In the genomic region with DNA sequence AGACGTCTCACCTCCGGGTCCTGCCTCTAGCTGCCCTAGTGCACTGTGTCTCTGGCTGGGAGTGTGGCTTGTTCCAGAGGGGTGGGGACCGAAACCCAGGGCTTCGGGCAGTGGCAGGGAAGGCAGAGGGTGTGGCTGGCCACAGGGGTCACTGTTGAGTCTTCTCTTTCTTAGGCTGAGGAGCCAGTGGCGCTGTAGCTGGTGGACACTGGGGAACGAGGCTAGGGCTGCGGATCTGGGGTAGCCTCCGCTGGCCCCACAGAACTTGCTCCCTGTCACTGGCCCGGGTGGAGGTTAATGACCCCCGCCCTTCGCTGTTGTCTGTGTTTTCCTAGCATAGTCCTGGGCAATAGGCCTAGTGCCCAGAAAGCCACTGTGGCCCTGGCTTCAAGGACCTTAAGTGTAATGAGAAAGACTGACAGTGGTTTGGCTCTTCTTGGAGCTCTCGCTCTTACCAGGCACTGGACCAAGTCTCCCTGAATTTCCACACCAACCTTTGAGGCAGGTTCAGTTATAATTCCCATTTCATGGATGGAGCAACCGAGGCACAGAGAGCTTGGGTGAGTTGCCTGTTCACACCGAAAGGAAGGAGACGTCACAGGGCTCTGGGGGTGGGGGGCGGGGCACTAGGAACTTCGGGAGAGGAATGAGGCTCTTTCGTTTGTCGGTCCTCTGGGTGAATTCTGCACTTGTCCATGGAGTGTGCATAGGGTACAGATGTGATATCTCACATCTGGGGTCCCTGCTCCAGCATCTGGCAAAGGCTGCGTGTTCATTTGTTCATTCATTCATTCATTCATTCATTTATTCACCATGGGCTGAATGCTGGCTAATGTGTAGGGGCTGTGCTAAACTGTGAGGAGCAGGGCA, we compare ENCODE assay signal across 10 cellular contexts. TPM values are rescaled to one million over a fixed set of nuclear protein-coding genes. Genes with fewer than 3 reads are reported as not detected.
DNase-seq lines count a peak whose midpoint lies in the region; ATAC-seq and TF ChIP-seq lines count a peak whose summit lies in the region.
"Had no signal": no experiment of that assay in that cellular context is flagged by ENCODE, and none has a peak within 500 bp of the region (broad histone marks: within the 10 kb centered on the region; RNA-seq: fewer than 3 reads in every experiment).

No MANE protein-coding gene starts in this region.

- 0 out of 2 replicates have a peak, but pooled peaks cover 5% of the 10 kb centered on the region for H3K9me3 ChIP-seq in SJCRH30 (replicated peaks)
- peaks cover 0 to 8% (median 2%) of the 10 kb centered on the region in 8 donors for H3K9me3 ChIP-seq in spleen

- no peak for TF ChIP-seq POLR2A in spleen (IDR thresholded peaks at IDR 0.05)

- H3K36me3 ChIP-seq in SJCRH30 (no peaks in the 10 kb centered on the region), spleen (no peaks in the 10 kb centered on the region)

- intact Hi-C loops in activated CD4-positive, alpha-beta T cell treated with anti-CD3 and anti-CD28 coated beads for 36 hours (cut with DNase I, micrococcal nuclease), result no loop called here
- intact Hi-C loops in activated CD4-positive, alpha-beta T cell treated with anti-CD3 and anti-CD28 coated beads, Interleukin-2, amount 10 ng/mL, durations not matched to agents 24 days and 14 days (cut with micrococcal nuclease), result no loop called here
- intact Hi-C loops in spleen (cut with DNase I; ENCODE audit: low total_unique reads), result no loop called here

- peaks cover 9% of the 10 kb centered on the region for H3K4me1 Mint-ChIP-seq in activated CD4-positive, alpha-beta T cell treated with anti-CD3 and anti-CD28 coated beads for 36 hours
- H3K4me1 Mint-ChIP-seq in activated CD4-positive, alpha-beta T cell treated with anti-CD3 and anti-CD28 coated beads, Interleukin-2, amount 10 ng/mL, durations not matched to agents 24 days and 14 days, result peaks cover 14% of the 10 kb centered on the region

- 76 to 82% (median 80%) methylated on average over 18 to 20 of the region's 20 CpGs for WGBS in spleen, 5 donors

- H3K4me3 Mint-ChIP-seq in activated CD4-positive, alpha-beta T cell treated with anti-CD3 and anti-CD28 coated beads for 36 hours, result no peak overlapping the region
- H3K4me3 Mint-ChIP-seq in activated CD4-positive, alpha-beta T cell treated with anti-CD3 and anti-CD28 coated beads, Interleukin-2, amount 10 ng/mL, durations not matched to agents 24 days and 14 days, result no peak overlapping the region

- TF ChIP-seq CTCF in foreskin fibroblast (IDR thresholded peaks at IDR 0.05; ENCODE audit: low read depth, low read length) (peak; percentile 34), spleen (IDR thresholded peaks at IDR 0.05 in 8 of 11, conservative IDR thresholded peaks at IDR 0.05 in 3 of 11) (peak in 6 of 11 experiments; percentile 7 to 56 (median 37))

- no peaks in the 10 kb centered on the region for H3K27me3 ChIP-seq in SJCRH30
- H3K27me3 ChIP-seq in spleen (replicated peaks in 1 of 7), result peaks cover 0 to 18% (median 0%) of the 10 kb centered on the region in 7 donors

- no peaks in the 10 kb centered on the region for H3K27me3 Mint-ChIP-seq in activated CD4-positive, alpha-beta T cell treated with anti-CD3 and anti-CD28 coated beads for 36 hours
- peaks cover 5% of the 10 kb centered on the region for H3K27me3 Mint-ChIP-seq in activated CD4-positive, alpha-beta T cell treated with anti-CD3 and anti-CD28 coated beads, Interleukin-2, amount 10 ng/mL, durations not matched to agents 24 days and 14 days

- CTCF ChIA-PET in activated CD4-positive, alpha-beta T cell treated with anti-CD3 and anti-CD28 coated beads for 36 hours (lab: Charles Lee), result interaction anchor here (0.6 to 1.8 kb wide), 5 partner anchors 10 to 891 kb away, joined by 3 to 7 read pairs (median 4); no protein-coding TSS in a partner anchor

- no peaks in the 10 kb centered on the region for H3K9me3 Mint-ChIP-seq in activated CD4-positive, alpha-beta T cell treated with anti-CD3 and anti-CD28 coated beads for 36 hours (ENCODE audit: low read depth)
- no peaks in the 10 kb centered on the region for H3K9me3 Mint-ChIP-seq in activated CD4-positive, alpha-beta T cell treated with anti-CD3 and anti-CD28 coated beads, Interleukin-2, amount 10 ng/mL, durations not matched to agents 24 days and 14 days

- H3K36me3 Mint-ChIP-seq in activated CD4-positive, alpha-beta T cell treated with anti-CD3 and anti-CD28 coated beads for 36 hours (ENCODE audit: low read depth), result no peaks in the 10 kb centered on the region
- H3K36me3 Mint-ChIP-seq in activated CD4-positive, alpha-beta T cell treated with anti-CD3 and anti-CD28 coated beads, Interleukin-2, amount 10 ng/mL, durations not matched to agents 24 days and 14 days (ENCODE audit: low read depth), result no peaks in the 10 kb centered on the region

- no peak overlapping the region for H3K27ac ChIP-seq in SJCRH30
- no peak overlapping the region for H3K27ac ChIP-seq in spleen
- H3K27ac ChIP-seq: C4-2B had no signal

- H3K4me1 ChIP-seq in SJCRH30 (peaks cover 13% of the 10 kb centered on the region), spleen (peaks cover 6 to 24% (median 10%) of the 10 kb centered on the region in 6 donors)

- H3K4me3 ChIP-seq in SJCRH30 (no peak overlapping the region), foreskin fibroblast (ENCODE audit: low read depth in 1 of 2, low read length in 2 of 2) (no peak overlapping the region), spleen (no peak overlapping the region)

- no peak overlapping the region for H3K27ac Mint-ChIP-seq in activated CD4-positive, alpha-beta T cell treated with anti-CD3 and anti-CD28 coated beads for 36 hours
- no peak overlapping the region for H3K27ac Mint-ChIP-seq in activated CD4-positive, alpha-beta T cell treated with anti-CD3 and anti-CD28 coated beads, Interleukin-2, amount 10 ng/mL, durations not matched to agents 24 days and 14 days

- ATAC-seq in activated CD4-positive, alpha-beta T cell treated with anti-CD3 and anti-CD28 coated beads for 36 hours, result no peak
- ATAC-seq in HG03439 (IDR thresholded peaks at IDR 0.05; ENCODE audit: unreplicated experiment) (no peak), GM18519 (IDR thresholded peaks at IDR 0.05; ENCODE audit: low FRiP score, unreplicated experiment) (no peak)

- peak; percentile 32 for DNase-seq in activated CD4-positive, alpha-beta T cell treated with anti-CD3 and anti-CD28 coated beads for 36 hours
- DNase-seq in activated CD4-positive, alpha-beta T cell treated with anti-CD3 and anti-CD28 coated beads, Interleukin-2, amount 10 ng/mL, durations not matched to agents 24 days and 14 days, result no peak
- DNase-seq in SJCRH30 (peak; percentile 38 to 45), foreskin fibroblast (peak in 1 of 2 donors; percentile 37), spleen (no peak), H4 (ENCODE audit: low spot score) (no peak)
- DNase-seq: NCI-H1930 had no signal

- POLR2A ChIA-PET in activated CD4-positive, alpha-beta T cell treated with anti-CD3 and anti-CD28 coated beads for 36 hours (lab: Charles Lee), result no interaction called here

RNA-seq across cellular contexts. Expression of a gene that starts 4.8 kb away (rescaled TPM):
- 1 to 10 TPM; 2.6 to 2.8 TPM for total RNA-seq in activated CD4-positive, alpha-beta T cell treated with anti-CD3 and anti-CD28 coated beads for 36 hours
- 11.7 and 12.2 TPM in 2 replicates for total RNA-seq in activated CD4-positive, alpha-beta T cell treated with anti-CD3 and anti-CD28 coated beads, Interleukin-2, amount 10 ng/mL, durations not matched to agents 24 days and 14 days
- total RNA-seq in SJCRH30 (2014; rRNA removed; shearing (Covaris generic)), result 2.8 and 3.1 TPM in 2 replicates
- 10 to 100 TPM in 2 of 7 donors, 1 to 10 TPM in 5; 3.9 to 10.4 (median 8.7) TPM for total RNA-seq in spleen
- 10 to 100 TPM in 1 of 3 donors, 1 to 10 TPM in 2; 6.9 to 14.0 (median 7.7) TPM for polyA plus RNA-seq in spleen
- 12.9 and 24.3 TPM in 2 replicates for total RNA-seq in H4 (2014; rRNA removed; shearing (Covaris generic))

Comparison
In these comparisons a context has a peak if more than half of its experiments do, and no peak if none do; other contexts are left out.
1. DNase-seq: peak in activated CD4-positive, alpha-beta T cell treated with anti-CD3 and anti-CD28 coated beads for 36 hours (single experiment) and SJCRH30 (2 of 2); none in activated CD4-positive, alpha-beta T cell treated with anti-CD3 and anti-CD28 coated beads, Interleukin-2, amount 10 ng/mL, durations not matched to agents 24 days and 14 days (single experiment), spleen (single experiment) and H4 (single experiment).